Comparison of ENCODE assay signal across 27 cellular contexts in the genomic region with DNA sequence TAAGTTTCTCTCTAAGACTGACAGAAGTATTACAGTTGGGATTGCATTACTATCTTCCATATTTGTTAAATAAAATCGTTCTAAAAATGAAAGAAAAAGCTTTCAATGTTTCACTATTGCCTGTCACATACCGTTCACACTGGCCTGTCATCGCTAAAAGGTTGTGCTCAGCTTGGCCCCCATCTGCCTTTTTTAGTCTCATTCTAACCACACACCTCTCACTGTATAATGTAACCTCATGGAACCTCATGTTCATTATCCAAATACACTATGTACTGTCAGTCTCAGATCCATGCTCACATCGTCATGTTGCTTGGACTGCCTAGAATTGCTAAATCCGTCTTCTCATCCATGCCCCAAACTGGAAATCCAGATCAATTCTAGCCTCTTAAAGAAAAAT.
"Had no signal": no experiment of that assay in that cellular context is flagged by ENCODE, and none has a peak within 500 bp of the region (broad histone marks: within the 10 kb centered on the region; RNA-seq: fewer than 3 reads in every experiment).

No MANE protein-coding gene starts in this region.

- DNase-seq: natural killer cell; occipital lobe; ovary; posterior cingulate gyrus; psoas muscle; right cardiac atrium; right lobe of liver; sigmoid colon; small intestine; stimulated activated CD4-positive, alpha-beta T cell treated with anti-CD3 and anti-CD28 coated beads, Interleukin-15, amount 100 ng/mL, for 24 hours; stimulated activated CD4-positive, alpha-beta T cell treated with anti-CD3 and anti-CD28 coated beads, Interleukin-2, amount 100 ng/mL, for 24 hours; stimulated activated CD4-positive, alpha-beta T cell treated with anti-CD3 and anti-CD28 coated beads, Interleukin-2, amount 100 ng/mL, for 48 hours; stimulated activated CD4-positive, alpha-beta T cell treated with anti-CD3 and anti-CD28 coated beads, Interleukin-4, amount 100 ng/mL, for 24 hours; stimulated activated CD8-positive, alpha-beta memory T cell treated with anti-CD3 and anti-CD28 coated beads, Interleukin-4, amount 100 ng/mL, for 48 hours; stimulated activated naive CD4-positive, alpha-beta T cell; stimulated activated naive CD8-positive, alpha-beta T cell treated with anti-CD3 and anti-CD28 coated beads, Interleukin-15, amount 100 ng/mL, for 72 hours; stimulated activated naive CD8-positive, alpha-beta T cell treated with anti-CD3 and anti-CD28 coated beads, Interleukin-15, Interleukin-2, amounts not matched to agents 100 U/mL and 50 U/mL, for 24 hours; substantia nigra; testis; tibial artery; transverse colon; upper lobe of right lung; uterus had no signal

- H3K9me3 ChIP-seq: ovary, psoas muscle, right lobe of liver, sigmoid colon, testis, tibial artery, transverse colon, upper lobe of right lung, uterus had no signal

- ATAC-seq: natural killer cell; psoas muscle; right cardiac atrium; right lobe of liver; stimulated activated memory B cell treated with anti-CD40 and anti-IgM and Interleukin-4, amounts not matched to agents 10 μg/mL and 1 μg/mL and 100 μg/mL, for 72 hours; stimulated activated naive CD8-positive, alpha-beta T cell treated with anti-CD3 and anti-CD28 coated beads, Interleukin-15, amount 100 ng/mL, for 72 hours; stimulated activated naive CD8-positive, alpha-beta T cell treated with anti-CD3 and anti-CD28 coated beads, Interleukin-15, Interleukin-2, amounts not matched to agents 100 U/mL and 50 U/mL, for 24 hours; upper lobe of right lung had no signal

- H3K27me3 ChIP-seq: neural progenitor cell, ovary, right lobe of liver, sigmoid colon, suprapubic skin, testis, tibial artery, transverse colon, upper lobe of right lung, uterus had no signal

- FAIRE-seq: small intestine had no signal

- H3K4me3 ChIP-seq: neural progenitor cell, ovary, psoas muscle, right lobe of liver, sigmoid colon, suprapubic skin, testis, tibial artery, transverse colon, upper lobe of right lung, uterus had no signal

- H3K79me2 ChIP-seq: parathyroid adenoma had no signal

- H3K4me1 ChIP-seq: neural progenitor cell, parathyroid adenoma, psoas muscle, right lobe of liver, sigmoid colon, suprapubic skin, testis, tibial artery, transverse colon, upper lobe of right lung, uterus had no signal

- H2AFZ ChIP-seq: neural progenitor cell, parathyroid adenoma had no signal

- H3K36me3 ChIP-seq: neural progenitor cell, ovary, right lobe of liver, sigmoid colon, suprapubic skin, tibial artery, transverse colon, upper lobe of right lung, uterus had no signal

- H3K4me2 ChIP-seq: neural progenitor cell had no signal

- H3K9ac ChIP-seq: neural progenitor cell, parathyroid adenoma had no signal

- H3K27ac ChIP-seq: neural progenitor cell, ovary, parathyroid adenoma, psoas muscle, right lobe of liver, sigmoid colon, suprapubic skin, testis, tibial artery, transverse colon, upper lobe of right lung, uterus had no signal
